ENCODE assay signal across 30 cellular contexts in genomic region chr13:100941377-100941776, GRCh38.
"Had no signal": no experiment of that assay in that cellular context is flagged by ENCODE, and none has a peak within 500 bp of the region (broad histone marks: within the 10 kb centered on the region; RNA-seq: fewer than 3 reads in every experiment).

No MANE protein-coding gene starts in this region.

- H3K4me3 ChIP-seq: ascending aorta, coronary artery, heart right ventricle, left ventricle myocardium inferior, mucosa of descending colon, ovary, sigmoid colon, upper lobe of left lung, vagina had no signal

- H3K4me1 ChIP-seq: ascending aorta, heart right ventricle, left ventricle myocardium inferior, sigmoid colon, upper lobe of left lung, vagina had no signal

- H3K27ac ChIP-seq: ascending aorta, coronary artery, heart right ventricle, left ventricle myocardium inferior, neutrophil, ovary, sigmoid colon, upper lobe of left lung, vagina had no signal

- DNase-seq: activated CD4-positive, alpha-beta memory T cell treated with anti-CD3 and anti-CD28 coated beads, Interleukin-2, amount 10 ng/mL, durations not matched to agents 7 days and 5 days; activated CD4-positive, alpha-beta T cell treated with anti-CD3 and anti-CD28 coated beads for 1 hour; activated CD4-positive, alpha-beta T cell treated with anti-CD3 and anti-CD28 coated beads, Interleukin-2, amount 10 ng/mL, durations not matched to agents 7 days and 5 days; activated CD8-positive, alpha-beta memory T cell treated with anti-CD3 and anti-CD28 coated beads, Interleukin-2, amount 50 U/mL, for 48 hours; activated gamma-delta T cell; activated naive CD4-positive, alpha-beta T cell treated with anti-CD3 and anti-CD28 coated beads, Interleukin-2, amount 10 ng/mL, durations not matched to agents 7 days and 5 days; activated naive CD8-positive, alpha-beta T cell treated with anti-CD3 and anti-CD28 coated beads, Interleukin-2, amount 10 ng/mL, durations not matched to agents 7 days and 5 days; activated T-cell treated with anti-CD3 and anti-CD28 coated beads, Interleukin-2, amount 50 U/mL, for 24 hours; foreskin fibroblast; heart right ventricle; left ventricle myocardium inferior; mucosa of descending colon; ovary; sigmoid colon; small intestine; stimulated activated CD4-positive, alpha-beta T cell treated with anti-CD3 and anti-CD28 coated beads, Interleukin-4, amount 100 ng/mL, for 4 hours; stimulated activated CD8-positive, alpha-beta memory T cell treated with anti-CD3 and anti-CD28 coated beads, Interleukin-4, amount 100 ng/mL, for 48 hours; stimulated activated naive CD8-positive, alpha-beta T cell treated with anti-CD3 and anti-CD28 coated beads, Interleukin-15, amount 100 ng/mL, for 72 hours; substantia nigra; T-helper 9 cell; upper lobe of left lung had no signal

- H3K36me3 ChIP-seq: ascending aorta, heart right ventricle, left ventricle myocardium inferior, neutrophil, ovary, sigmoid colon, upper lobe of left lung, vagina had no signal

- FAIRE-seq: small intestine, TTC549 had no signal

- ATAC-seq: esophagus mucosa; heart right ventricle; mucosa of descending colon; natural killer cell treated with Interleukin-12 subunit alpha and Interleukin-12 subunit beta and Interleukin-15 and Interleukin-18, amount 100 ng/mL, for 72 hours; stimulated activated memory B cell treated with anti-CD40 and anti-IgM and Interleukin-4, amounts not matched to agents 10 μg/mL and 1 μg/mL and 100 μg/mL, for 72 hours; stimulated activated naive CD8-positive, alpha-beta T cell treated with anti-CD3 and anti-CD28 coated beads, Interleukin-15, amount 100 ng/mL, for 72 hours; WTC11 had no signal

- H3K27me3 ChIP-seq: ascending aorta, heart right ventricle, neutrophil, ovary, sigmoid colon, upper lobe of left lung, vagina had no signal

- H3K9me3 ChIP-seq: ascending aorta, heart right ventricle, left ventricle myocardium inferior, mucosa of descending colon, neutrophil, ovary, sigmoid colon, upper lobe of left lung, vagina had no signal
